Comparison of ENCODE assay signal across 1 cellular context in the genomic region with DNA sequence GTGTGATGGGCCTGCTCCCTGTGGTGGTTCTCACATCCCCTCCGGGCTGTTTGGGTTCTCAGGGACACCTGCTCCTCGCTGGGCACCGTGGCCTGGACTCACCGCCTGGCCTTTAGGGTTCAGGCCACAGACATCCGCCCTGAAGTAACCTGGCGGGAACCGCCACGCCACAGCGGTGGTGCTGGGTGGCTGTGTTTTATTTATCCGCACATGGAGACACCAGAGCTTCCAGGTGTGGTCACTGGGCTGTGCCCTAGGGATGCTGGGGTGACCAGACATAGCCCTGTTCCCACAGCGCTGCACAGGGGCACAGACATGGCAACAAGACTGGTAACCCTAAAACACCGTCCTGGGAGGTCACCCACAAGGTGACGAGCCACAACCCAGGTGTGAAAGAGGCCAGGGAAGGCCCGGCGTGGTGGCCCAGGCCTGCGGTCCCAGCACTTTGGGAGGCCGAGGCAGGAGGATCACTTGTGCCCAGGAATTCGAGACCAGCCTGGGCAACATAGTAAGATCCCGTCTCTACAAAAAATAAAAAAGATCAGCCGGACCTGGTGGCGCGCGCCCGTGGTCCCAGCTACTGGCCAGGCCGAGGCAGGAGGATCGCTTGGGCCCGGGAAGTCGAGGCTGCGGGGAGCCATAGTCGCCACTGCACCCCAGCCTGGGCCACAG.
TF ChIP-seq lines count a peak whose summit lies in the region.

No MANE protein-coding gene starts in this region.

TF ChIP-seq in HepG2, 621 proteins besides CTCF, POLR2A, EP300 and RAD21 (continued from another document):
- TF ChIP-seq DNMT3B (CRISPR knock-in tag; conservative IDR thresholded peaks at IDR 0.05) (no peak), ZNF121 (CRISPR knock-in tag; IDR thresholded peaks at IDR 0.05) (peak; percentile 97), PHF20 (CRISPR knock-in tag; IDR thresholded peaks at IDR 0.05) (no peak), ZNF672 (CRISPR knock-in tag; IDR thresholded peaks at IDR 0.05) (no peak), SAFB2 (CRISPR knock-in tag; IDR thresholded peaks at IDR 0.05; ENCODE audit: borderline replicate concordance, low read depth) (no peak)
- TF ChIP-seq, protein P1, sequence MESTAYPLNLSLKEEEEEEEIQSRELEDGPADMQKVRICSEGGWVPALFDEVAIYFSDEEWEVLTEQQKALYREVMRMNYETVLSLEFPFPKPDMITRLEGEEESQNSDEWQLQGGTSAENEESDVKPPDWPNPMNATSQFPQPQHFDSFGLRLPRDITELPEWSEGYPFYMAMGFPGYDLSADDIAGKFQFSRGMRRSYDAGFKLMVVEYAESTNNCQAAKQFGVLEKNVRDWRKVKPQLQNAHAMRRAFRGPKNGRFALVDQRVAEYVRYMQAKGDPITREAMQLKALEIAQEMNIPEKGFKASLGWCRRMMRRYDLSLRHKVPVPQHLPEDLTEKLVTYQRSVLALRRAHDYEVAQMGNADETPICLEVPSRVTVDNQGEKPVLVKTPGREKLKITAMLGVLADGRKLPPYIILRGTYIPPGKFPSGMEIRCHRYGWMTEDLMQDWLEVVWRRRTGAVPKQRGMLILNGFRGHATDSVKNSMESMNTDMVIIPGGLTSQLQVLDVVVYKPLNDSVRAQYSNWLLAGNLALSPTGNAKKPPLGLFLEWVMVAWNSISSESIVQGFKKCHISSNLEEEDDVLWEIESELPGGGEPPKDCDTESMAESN (CRISPR knock-in tag; conservative IDR thresholded peaks at IDR 0.05) = no peak
- TF ChIP-seq, protein P2, sequence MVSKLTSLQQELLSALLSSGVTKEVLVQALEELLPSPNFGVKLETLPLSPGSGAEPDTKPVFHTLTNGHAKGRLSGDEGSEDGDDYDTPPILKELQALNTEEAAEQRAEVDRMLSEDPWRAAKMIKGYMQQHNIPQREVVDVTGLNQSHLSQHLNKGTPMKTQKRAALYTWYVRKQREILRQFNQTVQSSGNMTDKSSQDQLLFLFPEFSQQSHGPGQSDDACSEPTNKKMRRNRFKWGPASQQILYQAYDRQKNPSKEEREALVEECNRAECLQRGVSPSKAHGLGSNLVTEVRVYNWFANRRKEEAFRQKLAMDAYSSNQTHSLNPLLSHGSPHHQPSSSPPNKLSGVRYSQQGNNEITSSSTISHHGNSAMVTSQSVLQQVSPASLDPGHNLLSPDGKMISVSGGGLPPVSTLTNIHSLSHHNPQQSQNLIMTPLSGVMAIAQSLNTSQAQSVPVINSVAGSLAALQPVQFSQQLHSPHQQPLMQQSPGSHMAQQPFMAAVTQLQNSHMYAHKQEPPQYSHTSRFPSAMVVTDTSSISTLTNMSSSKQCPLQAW (CRISPR knock-in tag; IDR thresholded peaks at IDR 0.05) = peak; percentile 44; the same call in 1 of the 2 replicates
- TF ChIP-seq, protein P3, sequence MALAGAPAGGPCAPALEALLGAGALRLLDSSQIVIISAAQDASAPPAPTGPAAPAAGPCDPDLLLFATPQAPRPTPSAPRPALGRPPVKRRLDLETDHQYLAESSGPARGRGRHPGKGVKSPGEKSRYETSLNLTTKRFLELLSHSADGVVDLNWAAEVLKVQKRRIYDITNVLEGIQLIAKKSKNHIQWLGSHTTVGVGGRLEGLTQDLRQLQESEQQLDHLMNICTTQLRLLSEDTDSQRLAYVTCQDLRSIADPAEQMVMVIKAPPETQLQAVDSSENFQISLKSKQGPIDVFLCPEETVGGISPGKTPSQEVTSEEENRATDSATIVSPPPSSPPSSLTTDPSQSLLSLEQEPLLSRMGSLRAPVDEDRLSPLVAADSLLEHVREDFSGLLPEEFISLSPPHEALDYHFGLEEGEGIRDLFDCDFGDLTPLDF (CRISPR knock-in tag; IDR thresholded peaks at IDR 0.05) = no peak
